12 cellular contexts compared by ENCODE assay signal in the genomic region with DNA sequence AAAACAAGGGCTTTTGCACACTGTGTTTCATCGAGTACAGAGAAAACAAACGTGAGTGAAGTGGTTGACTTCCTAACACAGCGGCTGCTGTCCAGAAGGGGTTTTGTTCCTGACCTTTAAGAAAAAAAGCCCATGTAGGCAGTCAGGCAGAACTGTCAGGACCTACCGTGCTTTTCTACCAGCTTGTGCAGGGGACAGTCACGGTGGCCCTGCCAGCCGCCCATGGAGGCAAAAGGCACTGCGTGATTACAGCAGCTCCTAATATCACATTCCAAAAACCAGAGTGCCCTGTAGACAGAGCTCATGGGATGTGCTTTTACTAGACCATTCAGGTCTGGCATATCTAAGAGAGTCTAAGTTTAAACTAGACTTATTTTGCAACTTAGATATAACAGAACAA. TPM values are rescaled to one million over a fixed set of nuclear protein-coding genes. Genes with fewer than 3 reads are reported as not detected.
A peak's percentile ranks its signal among the peaks of the same experiment; 100 is the strongest.
DNase-seq lines count a peak whose midpoint lies in the region; ATAC-seq and TF ChIP-seq lines count a peak whose summit lies in the region.
"Had no signal": no experiment of that assay in that cellular context is flagged by ENCODE, and none has a peak within 500 bp of the region (broad histone marks: within the 10 kb centered on the region; RNA-seq: fewer than 3 reads in every experiment).

No MANE protein-coding gene starts in this region.

- H3K4me3 ChIP-seq in MM.1S (ENCODE audit: low read length) = no peak overlapping the region
- no peak overlapping the region for H3K4me3 ChIP-seq in lower lobe of right lung
- no peak overlapping the region for H3K4me3 ChIP-seq in thymus (ENCODE audit: low read length)
- H3K4me3 ChIP-seq: smooth muscle cell, vagina had no signal

- TF ChIP-seq CTCF in MM.1S (IDR thresholded peaks at IDR 0.05; ENCODE audit: low read length) (no peak), lower lobe of right lung (IDR thresholded peaks at IDR 0.05) (peak; percentile 0)

- H3F3A ChIP-seq in MM.1S (ENCODE audit: insufficient read depth, low read length) = peaks cover 99% of the 10 kb centered on the region

- no peaks in the 10 kb centered on the region for H3K9me2 ChIP-seq in MM.1S (replicated peaks; ENCODE audit: insufficient read depth, low read length)

- H3K4me2 ChIP-seq in MM.1S (ENCODE audit: low read depth, low read length) = peak overlapping the region; percentile 3; the same call in 1 of the 2 replicates
- H3K4me2 ChIP-seq: smooth muscle cell had no signal

- CTCF ChIA-PET in activated naive CD4-positive, alpha-beta T cell treated with anti-CD3 and anti-CD28 coated beads for 36 hours (lab: Charles Lee) = interaction anchor here (0.9 to 12.9 kb wide), 3 partner anchors 9 to 171 kb away, joined by 3 to 156 read pairs (median 73); a partner anchor contains a TSS

- no peak for ATAC-seq in lower lobe of right lung
- no peak for ATAC-seq in HG03442 (IDR thresholded peaks at IDR 0.05; ENCODE audit: unreplicated experiment)
- ATAC-seq: left lobe of liver had no signal

- 93% methylated on average over 7 of the region's 7 CpGs for WGBS in thymus

- intact Hi-C loops in activated naive CD4-positive, alpha-beta T cell treated with anti-CD3 and anti-CD28 coated beads for 36 hours (cut with micrococcal nuclease) = loop anchor here (10.0 kb wide), 1 partner anchor 536 kb away; no protein-coding TSS in a partner anchor
- intact Hi-C loops in lower lobe of right lung (cut with DNase I) = no loop called here

- peaks cover 81% of the 10 kb centered on the region for H3K79me2 ChIP-seq in MM.1S (ENCODE audit: low read length)

- H2AFZ ChIP-seq in MM.1S (ENCODE audit: low read length) = no peak overlapping the region

- peak overlapping the region; percentile 65 for H3K4me3 Mint-ChIP-seq in activated naive CD4-positive, alpha-beta T cell treated with anti-CD3 and anti-CD28 coated beads for 36 hours

- H4K20me1 ChIP-seq in MM.1S (ENCODE audit: insufficient read depth, low read length) = peaks cover 32% of the 10 kb centered on the region

- no peak overlapping the region for H3K9ac ChIP-seq in MM.1S (ENCODE audit: low read length)

- peak overlapping the region; percentile 14; the same call in 1 of the 2 replicates for H3K27ac ChIP-seq in MM.1S (ENCODE audit: low read length)
- H3K27ac ChIP-seq in lower lobe of right lung = peak overlapping the region; percentile 53
- H3K27ac ChIP-seq in thymus (ENCODE audit: low read depth) = peak overlapping the region; percentile 60
- H3K27ac ChIP-seq: vagina had no signal

- H3K9me3 Mint-ChIP-seq in activated naive CD4-positive, alpha-beta T cell treated with anti-CD3 and anti-CD28 coated beads for 36 hours = no peaks in the 10 kb centered on the region

- peak overlapping the region; percentile 99 for H3K27ac Mint-ChIP-seq in activated naive CD4-positive, alpha-beta T cell treated with anti-CD3 and anti-CD28 coated beads for 36 hours

- no peak for DNase-seq in activated naive CD4-positive, alpha-beta T cell treated with anti-CD3 and anti-CD28 coated beads for 36 hours
- DNase-seq in activated naive CD4-positive, alpha-beta T cell (lab: John Stamatoyannopoulos, UW) = no peak
- DNase-seq in MM.1S (no peak), lower lobe of right lung (no peak), 8988T (no peak), occipital lobe (lab: John Stamatoyannopoulos, UW) (no peak)
- DNase-seq: NCI-H1092 treated with DMSO at 0.1 percent for 48 hours had no signal

- peaks cover 88% of the 10 kb centered on the region for H3K36me3 Mint-ChIP-seq in activated naive CD4-positive, alpha-beta T cell treated with anti-CD3 and anti-CD28 coated beads for 36 hours (ENCODE audit: low read depth)

- H3K9me3 ChIP-seq in MM.1S (replicated peaks; ENCODE audit: insufficient read depth, low read length) (no peaks in the 10 kb centered on the region), lower lobe of right lung (no peaks in the 10 kb centered on the region), thymus (ENCODE audit: control insufficient read depth) (no peaks in the 10 kb centered on the region)
- H3K9me3 ChIP-seq: vagina had no signal

- no peaks in the 10 kb centered on the region for H3K27me3 Mint-ChIP-seq in activated naive CD4-positive, alpha-beta T cell treated with anti-CD3 and anti-CD28 coated beads for 36 hours (ENCODE audit: low read depth)

- H3K4me1 ChIP-seq in MM.1S (ENCODE audit: low read length) = peaks cover 64% of the 10 kb centered on the region
- H3K4me1 ChIP-seq in lower lobe of right lung = peaks cover 50% of the 10 kb centered on the region
- H3K4me1 ChIP-seq in thymus (ENCODE audit: control insufficient read depth, insufficient read depth, low read length) = peaks cover 14% of the 10 kb centered on the region

- H3K36me3 ChIP-seq in MM.1S (replicated peaks; ENCODE audit: insufficient read depth, low read length) (peaks cover 72% of the 10 kb centered on the region), lower lobe of right lung (peaks cover 85% of the 10 kb centered on the region), thymus (ENCODE audit: control insufficient read depth, insufficient read depth) (peaks cover 85% of the 10 kb centered on the region)

- H3K27me3 ChIP-seq in MM.1S (replicated peaks; ENCODE audit: insufficient read depth, low read length) = no peaks in the 10 kb centered on the region
- no peaks in the 10 kb centered on the region for H3K27me3 ChIP-seq in lower lobe of right lung (ENCODE audit: low read depth)
- H3K27me3 ChIP-seq in thymus (ENCODE audit: control insufficient read depth, insufficient read depth) = no peaks in the 10 kb centered on the region
- H3K27me3 ChIP-seq: vagina had no signal

- H3K4me1 Mint-ChIP-seq in activated naive CD4-positive, alpha-beta T cell treated with anti-CD3 and anti-CD28 coated beads for 36 hours (ENCODE audit: low read depth) = peaks cover 86% of the 10 kb centered on the region

RNA-seq across cellular contexts. Expression of a gene that starts 12.2 kb away (rescaled TPM):
- total RNA-seq in activated naive CD4-positive, alpha-beta T cell treated with anti-CD3 and anti-CD28 coated beads for 36 hours = 100 to 1,000 TPM; 289 to 294 TPM
- total RNA-seq in lower lobe of right lung (44.6 TPM), occipital lobe (0.78 TPM)
- polyA plus RNA-seq in thymus = 85.8 TPM

Comparison
In these comparisons a context has a peak if more than half of its experiments do, and no peak if none do; other contexts are left out.
1. RNA of a gene that starts 12.2 kb away (total RNA-seq): 289 to 294 TPM in activated naive CD4-positive, alpha-beta T cell treated with anti-CD3 and anti-CD28 coated beads for 36 hours and 44.6 TPM in lower lobe of right lung (single experiment); 0.78 TPM in occipital lobe (single experiment); every median in the first group is over 10 times any median in the second.
2. Peak in every context shown above with its lines, with median percentiles within 50 percentile points of each other: H3K27ac ChIP-seq.